Comparison of ENCODE assay signal across 1 cellular context in genomic region chr10:102245101-102245931, GRCh38.
TF ChIP-seq lines count a peak whose summit lies in the region.

A gene with protein sequence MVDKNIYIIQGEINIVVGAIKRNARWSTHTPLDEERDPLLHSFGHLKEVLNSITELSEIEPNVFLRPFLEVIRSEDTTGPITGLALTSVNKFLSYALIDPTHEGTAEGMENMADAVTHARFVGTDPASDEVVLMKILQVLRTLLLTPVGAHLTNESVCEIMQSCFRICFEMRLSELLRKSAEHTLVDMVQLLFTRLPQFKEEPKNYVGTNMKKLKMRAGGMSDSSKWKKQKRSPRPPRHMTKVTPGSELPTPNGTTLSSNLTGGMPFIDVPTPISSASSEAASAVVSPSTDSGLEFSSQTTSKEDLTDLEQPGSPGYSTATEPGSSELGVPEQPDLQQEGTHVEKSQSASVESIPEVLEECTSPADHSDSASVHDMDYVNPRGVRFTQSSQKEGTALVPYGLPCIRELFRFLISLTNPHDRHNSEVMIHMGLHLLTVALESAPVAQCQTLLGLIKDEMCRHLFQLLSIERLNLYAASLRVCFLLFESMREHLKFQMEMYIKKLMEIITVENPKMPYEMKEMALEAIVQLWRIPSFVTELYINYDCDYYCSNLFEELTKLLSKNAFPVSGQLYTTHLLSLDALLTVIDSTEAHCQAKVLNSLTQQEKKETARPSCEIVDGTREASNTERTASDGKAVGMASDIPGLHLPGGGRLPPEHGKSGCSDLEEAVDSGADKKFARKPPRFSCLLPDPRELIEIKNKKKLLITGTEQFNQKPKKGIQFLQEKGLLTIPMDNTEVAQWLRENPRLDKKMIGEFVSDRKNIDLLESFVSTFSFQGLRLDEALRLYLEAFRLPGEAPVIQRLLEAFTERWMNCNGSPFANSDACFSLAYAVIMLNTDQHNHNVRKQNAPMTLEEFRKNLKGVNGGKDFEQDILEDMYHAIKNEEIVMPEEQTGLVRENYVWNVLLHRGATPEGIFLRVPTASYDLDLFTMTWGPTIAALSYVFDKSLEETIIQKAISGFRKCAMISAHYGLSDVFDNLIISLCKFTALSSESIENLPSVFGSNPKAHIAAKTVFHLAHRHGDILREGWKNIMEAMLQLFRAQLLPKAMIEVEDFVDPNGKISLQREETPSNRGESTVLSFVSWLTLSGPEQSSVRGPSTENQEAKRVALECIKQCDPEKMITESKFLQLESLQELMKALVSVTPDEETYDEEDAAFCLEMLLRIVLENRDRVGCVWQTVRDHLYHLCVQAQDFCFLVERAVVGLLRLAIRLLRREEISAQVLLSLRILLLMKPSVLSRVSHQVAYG (N-terminal part only) (plus strand): TSS chr10:102245532. CDS start chr10:102258939, 13,407 bp downstream.

TF ChIP-seq in K562, 482 proteins besides CTCF, POLR2A, EP300 and RAD21 (continued from another document and continues in another):
- TF ChIP-seq CTBP1 (IDR thresholded peaks at IDR 0.05; ENCODE audit: borderline replicate concordance), result no peak; the same call in 1 of the 2 replicates
- no peak for TF ChIP-seq PURB (CRISPR knock-in tag; IDR thresholded peaks at IDR 0.05; ENCODE audit: low read depth)
- no peak for TF ChIP-seq MCM2 (IDR thresholded peaks at IDR 0.05; ENCODE audit: low read depth)
- TF ChIP-seq NR3C1 (CRISPR knock-in tag; IDR thresholded peaks at IDR 0.05), result no peak
- TF ChIP-seq NFRKB (IDR thresholded peaks at IDR 0.05; ENCODE audit: low read depth), result peak; percentile 78
- TF ChIP-seq FOXJ3 (CRISPR knock-in tag; IDR thresholded peaks at IDR 0.05), result no peak
- no peak for TF ChIP-seq ZNF436 (CRISPR knock-in tag; IDR thresholded peaks at IDR 0.05)
- TF ChIP-seq, protein P1, sequence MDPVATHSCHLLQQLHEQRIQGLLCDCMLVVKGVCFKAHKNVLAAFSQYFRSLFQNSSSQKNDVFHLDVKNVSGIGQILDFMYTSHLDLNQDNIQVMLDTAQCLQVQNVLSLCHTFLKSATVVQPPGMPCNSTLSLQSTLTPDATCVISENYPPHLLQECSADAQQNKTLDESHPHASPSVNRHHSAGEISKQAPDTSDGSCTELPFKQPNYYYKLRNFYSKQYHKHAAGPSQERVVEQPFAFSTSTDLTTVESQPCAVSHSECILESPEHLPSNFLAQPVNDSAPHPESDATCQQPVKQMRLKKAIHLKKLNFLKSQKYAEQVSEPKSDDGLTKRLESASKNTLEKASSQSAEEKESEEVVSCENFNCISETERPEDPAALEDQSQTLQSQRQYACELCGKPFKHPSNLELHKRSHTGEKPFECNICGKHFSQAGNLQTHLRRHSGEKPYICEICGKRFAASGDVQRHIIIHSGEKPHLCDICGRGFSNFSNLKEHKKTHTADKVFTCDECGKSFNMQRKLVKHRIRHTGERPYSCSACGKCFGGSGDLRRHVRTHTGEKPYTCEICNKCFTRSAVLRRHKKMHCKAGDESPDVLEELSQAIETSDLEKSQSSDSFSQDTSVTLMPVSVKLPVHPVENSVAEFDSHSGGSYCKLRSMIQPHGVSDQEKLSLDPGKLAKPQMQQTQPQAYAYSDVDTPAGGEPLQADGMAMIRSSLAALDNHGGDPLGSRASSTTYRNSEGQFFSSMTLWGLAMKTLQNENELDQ (CRISPR knock-in tag; IDR thresholded peaks at IDR 0.05; ENCODE audit: borderline replicate concordance), result no peak
- TF ChIP-seq ATF1 (CRISPR knock-in tag; IDR thresholded peaks at IDR 0.05), result peak; percentile 15; the same call in 1 of the 2 replicates
- TF ChIP-seq ATF1 (tag; IDR thresholded peaks at IDR 0.05), result peak; percentile 96
- no peak for TF ChIP-seq MTA2 (IDR thresholded peaks at IDR 0.05; ENCODE audit: low read depth)
- TF ChIP-seq FOXJ2 (tag; IDR thresholded peaks at IDR 0.05), result no peak
- TF ChIP-seq PHF20 (IDR thresholded peaks at IDR 0.05; ENCODE audit: partially characterized antibody), result peak; percentile 79
- TF ChIP-seq HNRNPLL (IDR thresholded peaks at IDR 0.05; ENCODE audit: low read depth, low read length, poor library complexity, severe bottlenecking), result peak; percentile 71
- TF ChIP-seq ZBTB34 (CRISPR knock-in tag; IDR thresholded peaks at IDR 0.05), result no peak
- no peak for TF ChIP-seq SRSF1 (IDR thresholded peaks at IDR 0.05; ENCODE audit: low read depth, low read length)
- TF ChIP-seq, protein P2, sequence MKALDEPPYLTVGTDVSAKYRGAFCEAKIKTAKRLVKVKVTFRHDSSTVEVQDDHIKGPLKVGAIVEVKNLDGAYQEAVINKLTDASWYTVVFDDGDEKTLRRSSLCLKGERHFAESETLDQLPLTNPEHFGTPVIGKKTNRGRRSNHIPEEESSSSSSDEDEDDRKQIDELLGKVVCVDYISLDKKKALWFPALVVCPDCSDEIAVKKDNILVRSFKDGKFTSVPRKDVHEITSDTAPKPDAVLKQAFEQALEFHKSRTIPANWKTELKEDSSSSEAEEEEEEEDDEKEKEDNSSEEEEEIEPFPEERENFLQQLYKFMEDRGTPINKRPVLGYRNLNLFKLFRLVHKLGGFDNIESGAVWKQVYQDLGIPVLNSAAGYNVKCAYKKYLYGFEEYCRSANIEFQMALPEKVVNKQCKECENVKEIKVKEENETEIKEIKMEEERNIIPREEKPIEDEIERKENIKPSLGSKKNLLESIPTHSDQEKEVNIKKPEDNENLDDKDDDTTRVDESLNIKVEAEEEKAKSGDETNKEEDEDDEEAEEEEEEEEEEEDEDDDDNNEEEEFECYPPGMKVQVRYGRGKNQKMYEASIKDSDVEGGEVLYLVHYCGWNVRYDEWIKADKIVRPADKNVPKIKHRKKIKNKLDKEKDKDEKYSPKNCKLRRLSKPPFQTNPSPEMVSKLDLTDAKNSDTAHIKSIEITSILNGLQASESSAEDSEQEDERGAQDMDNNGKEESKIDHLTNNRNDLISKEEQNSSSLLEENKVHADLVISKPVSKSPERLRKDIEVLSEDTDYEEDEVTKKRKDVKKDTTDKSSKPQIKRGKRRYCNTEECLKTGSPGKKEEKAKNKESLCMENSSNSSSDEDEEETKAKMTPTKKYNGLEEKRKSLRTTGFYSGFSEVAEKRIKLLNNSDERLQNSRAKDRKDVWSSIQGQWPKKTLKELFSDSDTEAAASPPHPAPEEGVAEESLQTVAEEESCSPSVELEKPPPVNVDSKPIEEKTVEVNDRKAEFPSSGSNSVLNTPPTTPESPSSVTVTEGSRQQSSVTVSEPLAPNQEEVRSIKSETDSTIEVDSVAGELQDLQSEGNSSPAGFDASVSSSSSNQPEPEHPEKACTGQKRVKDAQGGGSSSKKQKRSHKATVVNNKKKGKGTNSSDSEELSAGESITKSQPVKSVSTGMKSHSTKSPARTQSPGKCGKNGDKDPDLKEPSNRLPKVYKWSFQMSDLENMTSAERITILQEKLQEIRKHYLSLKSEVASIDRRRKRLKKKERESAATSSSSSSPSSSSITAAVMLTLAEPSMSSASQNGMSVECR (CRISPR knock-in tag; IDR thresholded peaks at IDR 0.05), result 0 out of 2 replicates have a peak, but pooled peaks have one; percentile 55
- peak; percentile 81; the same call in 1 of the 2 replicates for TF ChIP-seq NR2C2 (CRISPR knock-in tag; IDR thresholded peaks at IDR 0.05)
- TF ChIP-seq NR2C2 (tag; IDR thresholded peaks at IDR 0.05), result peak; percentile 94
- TF ChIP-seq, protein P3, sequence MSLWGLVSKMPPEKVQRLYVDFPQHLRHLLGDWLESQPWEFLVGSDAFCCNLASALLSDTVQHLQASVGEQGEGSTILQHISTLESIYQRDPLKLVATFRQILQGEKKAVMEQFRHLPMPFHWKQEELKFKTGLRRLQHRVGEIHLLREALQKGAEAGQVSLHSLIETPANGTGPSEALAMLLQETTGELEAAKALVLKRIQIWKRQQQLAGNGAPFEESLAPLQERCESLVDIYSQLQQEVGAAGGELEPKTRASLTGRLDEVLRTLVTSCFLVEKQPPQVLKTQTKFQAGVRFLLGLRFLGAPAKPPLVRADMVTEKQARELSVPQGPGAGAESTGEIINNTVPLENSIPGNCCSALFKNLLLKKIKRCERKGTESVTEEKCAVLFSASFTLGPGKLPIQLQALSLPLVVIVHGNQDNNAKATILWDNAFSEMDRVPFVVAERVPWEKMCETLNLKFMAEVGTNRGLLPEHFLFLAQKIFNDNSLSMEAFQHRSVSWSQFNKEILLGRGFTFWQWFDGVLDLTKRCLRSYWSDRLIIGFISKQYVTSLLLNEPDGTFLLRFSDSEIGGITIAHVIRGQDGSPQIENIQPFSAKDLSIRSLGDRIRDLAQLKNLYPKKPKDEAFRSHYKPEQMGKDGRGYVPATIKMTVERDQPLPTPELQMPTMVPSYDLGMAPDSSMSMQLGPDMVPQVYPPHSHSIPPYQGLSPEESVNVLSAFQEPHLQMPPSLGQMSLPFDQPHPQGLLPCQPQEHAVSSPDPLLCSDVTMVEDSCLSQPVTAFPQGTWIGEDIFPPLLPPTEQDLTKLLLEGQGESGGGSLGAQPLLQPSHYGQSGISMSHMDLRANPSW (CRISPR knock-in tag; IDR thresholded peaks at IDR 0.05), result no peak
- no peak for TF ChIP-seq ZNF583 (CRISPR knock-in tag; IDR thresholded peaks at IDR 0.05)
- peak; percentile 94 for TF ChIP-seq FOS (IDR thresholded peaks at IDR 0.05; ENCODE audit: extremely low read depth, insufficient read length)
- peak; percentile 92 for TF ChIP-seq NR2C1 (IDR thresholded peaks at IDR 0.05)
- TF ChIP-seq NR2C1 (tag; IDR thresholded peaks at IDR 0.05), result peak; percentile 91
- TF ChIP-seq CTCFL (IDR thresholded peaks at IDR 0.05; ENCODE audit: borderline replicate concordance, insufficient read depth, low read depth, low read length, poor library complexity, severe bottlenecking), result no peak
- TF ChIP-seq CREM (IDR thresholded peaks at IDR 0.05; ENCODE audit: low read depth), result peak; percentile 92
- TF ChIP-seq FOXA3 (CRISPR knock-in tag; conservative IDR thresholded peaks at IDR 0.05 in 1 of 2, IDR thresholded peaks at IDR 0.05 in 1 of 2), result no peak
- no peak for TF ChIP-seq ZNF239 (CRISPR knock-in tag; IDR thresholded peaks at IDR 0.05)
- peak; percentile 91 for TF ChIP-seq KDM5B (IDR thresholded peaks at IDR 0.05; ENCODE audit: insufficient replicate concordance, low read depth, low read length)
- TF ChIP-seq SPI1 (IDR thresholded peaks at IDR 0.05; ENCODE audit: borderline replicate concordance, low read depth, low read length), result peak; percentile 93
- TF ChIP-seq SRSF7 (optimal IDR thresholded peaks at IDR 0.05; ENCODE audit: low read depth, low read length), result no peak
- no peak for TF ChIP-seq HNRNPK (IDR thresholded peaks at IDR 0.05; ENCODE audit: low read depth, low read length, poor library complexity, severe bottlenecking)
- no peak for TF ChIP-seq XRCC3 (IDR thresholded peaks at IDR 0.05)
- TF ChIP-seq CBX5 (IDR thresholded peaks at IDR 0.05; ENCODE audit: borderline replicate concordance, low read depth), result no peak
- TF ChIP-seq NCOA2 (IDR thresholded peaks at IDR 0.05; ENCODE audit: partially characterized antibody in 2 of 2), result no peak
- 0 out of 2 replicates have a peak, but pooled peaks have one; percentile 8 for TF ChIP-seq JUND (IDR thresholded peaks at IDR 0.05; ENCODE audit: borderline replicate concordance, low read depth, low read length)
- TF ChIP-seq JUND (tag; IDR thresholded peaks at IDR 0.05; ENCODE audit: borderline replicate concordance, low read depth, low read length), result no peak
- TF ChIP-seq PTRF (tag; IDR thresholded peaks at IDR 0.05), result no peak
- no peak for TF ChIP-seq ZBTB8A (IDR thresholded peaks at IDR 0.05; ENCODE audit: partially characterized antibody)
- TF ChIP-seq GTF2E2 (tag; IDR thresholded peaks at IDR 0.05), result no peak
- no peak for TF ChIP-seq STAT5A (IDR thresholded peaks at IDR 0.05; ENCODE audit: borderline replicate concordance, low read length)
- TF ChIP-seq ZNF384 (IDR thresholded peaks at IDR 0.05; ENCODE audit: low read depth, low read length), result no peak
- TF ChIP-seq, protein P4, sequence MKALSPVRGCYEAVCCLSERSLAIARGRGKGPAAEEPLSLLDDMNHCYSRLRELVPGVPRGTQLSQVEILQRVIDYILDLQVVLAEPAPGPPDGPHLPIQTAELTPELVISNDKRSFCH (CRISPR knock-in tag; IDR thresholded peaks at IDR 0.05), result no peak
- TF ChIP-seq, protein P4 (tag; IDR thresholded peaks at IDR 0.05), result no peak
- no peak for TF ChIP-seq ZNF589 (CRISPR knock-in tag; IDR thresholded peaks at IDR 0.05; ENCODE audit: low read depth)
- TF ChIP-seq, protein P5, sequence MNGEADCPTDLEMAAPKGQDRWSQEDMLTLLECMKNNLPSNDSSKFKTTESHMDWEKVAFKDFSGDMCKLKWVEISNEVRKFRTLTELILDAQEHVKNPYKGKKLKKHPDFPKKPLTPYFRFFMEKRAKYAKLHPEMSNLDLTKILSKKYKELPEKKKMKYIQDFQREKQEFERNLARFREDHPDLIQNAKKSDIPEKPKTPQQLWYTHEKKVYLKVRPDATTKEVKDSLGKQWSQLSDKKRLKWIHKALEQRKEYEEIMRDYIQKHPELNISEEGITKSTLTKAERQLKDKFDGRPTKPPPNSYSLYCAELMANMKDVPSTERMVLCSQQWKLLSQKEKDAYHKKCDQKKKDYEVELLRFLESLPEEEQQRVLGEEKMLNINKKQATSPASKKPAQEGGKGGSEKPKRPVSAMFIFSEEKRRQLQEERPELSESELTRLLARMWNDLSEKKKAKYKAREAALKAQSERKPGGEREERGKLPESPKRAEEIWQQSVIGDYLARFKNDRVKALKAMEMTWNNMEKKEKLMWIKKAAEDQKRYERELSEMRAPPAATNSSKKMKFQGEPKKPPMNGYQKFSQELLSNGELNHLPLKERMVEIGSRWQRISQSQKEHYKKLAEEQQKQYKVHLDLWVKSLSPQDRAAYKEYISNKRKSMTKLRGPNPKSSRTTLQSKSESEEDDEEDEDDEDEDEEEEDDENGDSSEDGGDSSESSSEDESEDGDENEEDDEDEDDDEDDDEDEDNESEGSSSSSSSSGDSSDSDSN (IDR thresholded peaks at IDR 0.05; ENCODE audit: borderline replicate concordance in 1 of 2, low read depth in 2 of 2, low read length in 2 of 2), result no peak
- TF ChIP-seq CBX3 (IDR thresholded peaks at IDR 0.05; ENCODE audit: borderline replicate concordance in 1 of 2, low read length in 2 of 2), result no peak
